In genomic region chr14:72753879-72754400, GRCh38 we compare ENCODE assay signal across 1 cellular context.
TF ChIP-seq lines count a peak whose summit lies in the region.

No MANE protein-coding gene starts in this region.

TF ChIP-seq in HepG2, 621 proteins besides CTCF, POLR2A, EP300 and RAD21:
- TF ChIP-seq ZBTB4 (CRISPR knock-in tag; IDR thresholded peaks at IDR 0.05; ENCODE audit: borderline replicate concordance) (no peak), MTF2 (CRISPR knock-in tag; IDR thresholded peaks at IDR 0.05; ENCODE audit: borderline replicate concordance) (no peak), BCL6 (CRISPR knock-in tag; IDR thresholded peaks at IDR 0.05) (no peak), ZNF367 (CRISPR knock-in tag; IDR thresholded peaks at IDR 0.05; ENCODE audit: borderline replicate concordance) (no peak)
TF ChIP-seq in HepG2: peak in this region for 0.
